1 cellular context compared by ENCODE assay signal in the genomic region with DNA sequence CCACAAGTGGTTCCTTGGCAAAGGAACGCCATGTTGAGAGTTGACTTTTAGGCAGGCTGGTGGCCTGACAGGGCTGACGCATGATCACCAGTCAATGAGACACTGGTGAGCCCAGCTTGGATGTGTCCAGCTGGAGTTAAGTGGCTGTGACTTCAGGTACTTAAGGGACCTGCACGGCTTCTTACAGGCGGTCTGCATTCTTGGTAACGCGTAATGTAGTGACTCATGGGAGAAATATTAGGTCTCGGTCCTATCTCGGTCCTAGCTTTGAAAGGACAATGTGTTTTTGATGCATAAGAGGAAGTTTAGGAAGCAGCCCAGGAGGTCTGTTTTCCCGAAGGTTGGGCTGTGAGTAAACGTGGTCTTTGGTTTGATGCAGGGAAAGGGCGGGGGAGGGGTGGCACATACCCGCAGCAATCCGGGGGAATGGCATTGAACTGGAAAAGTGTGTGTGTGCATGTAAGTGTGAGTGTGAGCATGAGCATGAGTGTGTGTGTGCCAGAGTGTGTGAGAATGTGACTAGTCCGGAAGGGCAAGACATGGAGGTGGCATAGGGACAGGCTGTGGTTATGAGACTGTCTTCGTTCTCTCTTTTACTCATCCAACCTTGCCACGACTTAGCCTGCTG.
TF ChIP-seq lines count a peak whose summit lies in the region.

No MANE protein-coding gene starts in this region.

TF ChIP-seq in GM23338, 12 proteins besides CTCF, POLR2A, EP300 and RAD21 (continued from another document):
- TF ChIP-seq, protein P1, sequence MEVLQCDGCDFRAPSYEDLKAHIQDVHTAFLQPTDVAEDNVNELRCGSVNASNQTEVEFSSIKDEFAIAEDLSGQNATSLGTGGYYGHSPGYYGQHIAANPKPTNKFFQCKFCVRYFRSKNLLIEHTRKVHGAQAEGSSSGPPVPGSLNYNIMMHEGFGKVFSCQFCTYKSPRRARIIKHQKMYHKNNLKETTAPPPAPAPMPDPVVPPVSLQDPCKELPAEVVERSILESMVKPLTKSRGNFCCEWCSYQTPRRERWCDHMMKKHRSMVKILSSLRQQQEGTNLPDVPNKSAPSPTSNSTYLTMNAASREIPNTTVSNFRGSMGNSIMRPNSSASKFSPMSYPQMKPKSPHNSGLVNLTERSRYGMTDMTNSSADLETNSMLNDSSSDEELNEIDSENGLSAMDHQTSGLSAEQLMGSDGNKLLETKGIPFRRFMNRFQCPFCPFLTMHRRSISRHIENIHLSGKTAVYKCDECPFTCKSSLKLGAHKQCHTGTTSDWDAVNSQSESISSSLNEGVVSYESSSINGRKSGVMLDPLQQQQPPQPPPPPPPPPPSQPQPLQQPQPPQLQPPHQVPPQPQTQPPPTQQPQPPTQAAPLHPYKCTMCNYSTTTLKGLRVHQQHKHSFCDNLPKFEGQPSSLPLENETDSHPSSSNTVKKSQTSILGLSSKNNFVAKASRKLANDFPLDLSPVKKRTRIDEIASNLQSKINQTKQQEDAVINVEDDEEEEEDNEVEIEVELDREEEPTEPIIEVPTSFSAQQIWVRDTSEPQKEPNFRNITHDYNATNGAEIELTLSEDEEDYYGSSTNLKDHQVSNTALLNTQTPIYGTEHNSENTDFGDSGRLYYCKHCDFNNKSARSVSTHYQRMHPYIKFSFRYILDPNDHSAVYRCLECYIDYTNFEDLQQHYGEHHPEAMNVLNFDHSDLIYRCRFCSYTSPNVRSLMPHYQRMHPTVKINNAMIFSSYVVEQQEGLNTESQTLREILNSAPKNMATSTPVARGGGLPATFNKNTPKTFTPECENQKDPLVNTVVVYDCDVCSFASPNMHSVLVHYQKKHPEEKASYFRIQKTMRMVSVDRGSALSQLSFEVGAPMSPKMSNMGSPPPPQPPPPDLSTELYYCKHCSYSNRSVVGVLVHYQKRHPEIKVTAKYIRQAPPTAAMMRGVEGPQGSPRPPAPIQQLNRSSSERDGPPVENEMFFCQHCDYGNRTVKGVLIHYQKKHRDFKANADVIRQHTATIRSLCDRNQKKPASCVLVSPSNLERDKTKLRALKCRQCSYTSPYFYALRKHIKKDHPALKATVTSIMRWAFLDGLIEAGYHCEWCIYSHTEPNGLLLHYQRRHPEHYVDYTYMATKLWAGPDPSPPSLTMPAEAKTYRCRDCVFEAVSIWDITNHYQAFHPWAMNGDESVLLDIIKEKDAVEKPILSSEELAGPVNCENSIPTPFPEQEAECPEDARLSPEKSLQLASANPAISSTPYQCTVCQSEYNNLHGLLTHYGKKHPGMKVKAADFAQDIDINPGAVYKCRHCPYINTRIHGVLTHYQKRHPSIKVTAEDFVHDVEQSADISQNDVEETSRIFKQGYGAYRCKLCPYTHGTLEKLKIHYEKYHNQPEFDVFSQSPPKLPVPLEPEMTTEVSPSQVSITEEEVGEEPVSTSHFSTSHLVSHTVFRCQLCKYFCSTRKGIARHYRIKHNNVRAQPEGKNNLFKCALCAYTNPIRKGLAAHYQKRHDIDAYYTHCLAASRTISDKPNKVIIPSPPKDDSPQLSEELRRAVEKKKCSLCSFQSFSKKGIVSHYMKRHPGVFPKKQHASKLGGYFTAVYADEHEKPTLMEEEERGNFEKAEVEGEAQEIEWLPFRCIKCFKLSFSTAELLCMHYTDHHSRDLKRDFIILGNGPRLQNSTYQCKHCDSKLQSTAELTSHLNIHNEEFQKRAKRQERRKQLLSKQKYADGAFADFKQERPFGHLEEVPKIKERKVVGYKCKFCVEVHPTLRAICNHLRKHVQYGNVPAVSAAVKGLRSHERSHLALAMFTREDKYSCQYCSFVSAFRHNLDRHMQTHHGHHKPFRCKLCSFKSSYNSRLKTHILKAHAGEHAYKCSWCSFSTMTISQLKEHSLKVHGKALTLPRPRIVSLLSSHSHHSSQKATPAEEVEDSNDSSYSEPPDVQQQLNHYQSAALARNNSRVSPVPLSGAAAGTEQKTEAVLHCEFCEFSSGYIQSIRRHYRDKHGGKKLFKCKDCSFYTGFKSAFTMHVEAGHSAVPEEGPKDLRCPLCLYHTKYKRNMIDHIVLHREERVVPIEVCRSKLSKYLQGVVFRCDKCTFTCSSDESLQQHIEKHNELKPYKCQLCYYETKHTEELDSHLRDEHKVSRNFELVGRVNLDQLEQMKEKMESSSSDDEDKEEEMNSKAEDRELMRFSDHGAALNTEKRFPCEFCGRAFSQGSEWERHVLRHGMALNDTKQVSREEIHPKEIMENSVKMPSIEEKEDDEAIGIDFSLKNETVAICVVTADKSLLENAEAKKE (CRISPR knock-in tag; IDR thresholded peaks at IDR 0.05) = no peak
- no peak for TF ChIP-seq REST (IDR thresholded peaks at IDR 0.05; ENCODE audit: unreplicated experiment)
- TF ChIP-seq EZH2 (IDR thresholded peaks at IDR 0.05; ENCODE audit: low read depth, unreplicated experiment) = no peak
- TF ChIP-seq STAT1 (IDR thresholded peaks at IDR 0.05; ENCODE audit: unreplicated experiment) = no peak
- TF ChIP-seq EZH2phosphoT487 (IDR thresholded peaks at IDR 0.05; ENCODE audit: unreplicated experiment) = no peak
- no peak for TF ChIP-seq ZNF331 (CRISPR knock-in tag; IDR thresholded peaks at IDR 0.05; ENCODE audit: low read depth)
- no peak for TF ChIP-seq CREB1 (CRISPR knock-in tag; IDR thresholded peaks at IDR 0.05; ENCODE audit: low read depth)
- TF ChIP-seq NANOG (IDR thresholded peaks at IDR 0.05; ENCODE audit: borderline replicate concordance) = no peak
